Comparison of ENCODE assay signal across 1 cellular context in the genomic region with DNA sequence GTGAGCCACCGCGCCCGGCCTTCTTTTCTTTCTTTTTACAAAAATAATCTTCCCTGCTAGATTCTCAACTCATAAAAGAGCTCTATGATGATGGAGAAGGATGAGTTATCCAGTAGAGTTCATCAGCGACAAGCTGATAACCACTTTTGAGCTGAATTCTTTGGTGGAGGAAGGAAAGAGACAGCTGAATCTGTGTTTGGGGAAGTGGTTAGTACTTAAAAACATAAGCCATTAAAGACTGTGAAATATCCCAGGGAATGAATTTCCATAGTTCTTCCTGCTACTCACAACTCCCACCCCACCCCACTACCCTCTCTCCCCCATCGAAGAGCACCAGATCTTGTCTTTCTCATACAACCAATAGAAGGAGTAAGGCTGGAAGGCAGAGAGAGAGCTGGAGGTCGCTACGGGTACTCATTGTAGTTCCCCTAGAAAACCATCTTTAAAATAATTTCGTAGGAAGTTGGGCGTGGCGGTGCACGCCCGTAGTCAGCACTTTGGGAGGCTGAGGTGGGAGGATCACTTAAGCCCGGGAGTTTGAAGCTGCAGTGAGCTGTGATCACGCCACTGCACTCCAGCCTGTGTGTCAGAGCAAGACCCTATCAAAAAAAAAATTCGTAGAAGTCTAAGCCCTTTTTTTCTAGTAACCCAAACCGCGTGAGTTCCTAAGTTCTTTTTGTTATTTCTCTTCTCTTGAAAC.
TF ChIP-seq lines count a peak whose summit lies in the region.

No MANE protein-coding gene starts in this region.

TF ChIP-seq in neural cell, 6 proteins besides CTCF, POLR2A, EP300 and RAD21 (continued from another document):
- TF ChIP-seq, protein P1, sequence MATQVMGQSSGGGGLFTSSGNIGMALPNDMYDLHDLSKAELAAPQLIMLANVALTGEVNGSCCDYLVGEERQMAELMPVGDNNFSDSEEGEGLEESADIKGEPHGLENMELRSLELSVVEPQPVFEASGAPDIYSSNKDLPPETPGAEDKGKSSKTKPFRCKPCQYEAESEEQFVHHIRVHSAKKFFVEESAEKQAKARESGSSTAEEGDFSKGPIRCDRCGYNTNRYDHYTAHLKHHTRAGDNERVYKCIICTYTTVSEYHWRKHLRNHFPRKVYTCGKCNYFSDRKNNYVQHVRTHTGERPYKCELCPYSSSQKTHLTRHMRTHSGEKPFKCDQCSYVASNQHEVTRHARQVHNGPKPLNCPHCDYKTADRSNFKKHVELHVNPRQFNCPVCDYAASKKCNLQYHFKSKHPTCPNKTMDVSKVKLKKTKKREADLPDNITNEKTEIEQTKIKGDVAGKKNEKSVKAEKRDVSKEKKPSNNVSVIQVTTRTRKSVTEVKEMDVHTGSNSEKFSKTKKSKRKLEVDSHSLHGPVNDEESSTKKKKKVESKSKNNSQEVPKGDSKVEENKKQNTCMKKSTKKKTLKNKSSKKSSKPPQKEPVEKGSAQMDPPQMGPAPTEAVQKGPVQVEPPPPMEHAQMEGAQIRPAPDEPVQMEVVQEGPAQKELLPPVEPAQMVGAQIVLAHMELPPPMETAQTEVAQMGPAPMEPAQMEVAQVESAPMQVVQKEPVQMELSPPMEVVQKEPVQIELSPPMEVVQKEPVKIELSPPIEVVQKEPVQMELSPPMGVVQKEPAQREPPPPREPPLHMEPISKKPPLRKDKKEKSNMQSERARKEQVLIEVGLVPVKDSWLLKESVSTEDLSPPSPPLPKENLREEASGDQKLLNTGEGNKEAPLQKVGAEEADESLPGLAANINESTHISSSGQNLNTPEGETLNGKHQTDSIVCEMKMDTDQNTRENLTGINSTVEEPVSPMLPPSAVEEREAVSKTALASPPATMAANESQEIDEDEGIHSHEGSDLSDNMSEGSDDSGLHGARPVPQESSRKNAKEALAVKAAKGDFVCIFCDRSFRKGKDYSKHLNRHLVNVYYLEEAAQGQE (IDR thresholded peaks at IDR 0.05; ENCODE audit: borderline replicate concordance) = no peak
- no peak for TF ChIP-seq TAF1 (IDR thresholded peaks at IDR 0.05; ENCODE audit: low read depth)
- no peak for TF ChIP-seq MXI1 (conservative IDR thresholded peaks at IDR 0.05; ENCODE audit: poor library complexity, severe bottlenecking)
- no peak for TF ChIP-seq EZH2 (IDR thresholded peaks at IDR 0.05; ENCODE audit: borderline replicate concordance, insufficient read depth, low read length, poor library complexity, severe bottlenecking)
- no peak for TF ChIP-seq POLR2AphosphoS5 (IDR thresholded peaks at IDR 0.05)
